In the genomic region with DNA sequence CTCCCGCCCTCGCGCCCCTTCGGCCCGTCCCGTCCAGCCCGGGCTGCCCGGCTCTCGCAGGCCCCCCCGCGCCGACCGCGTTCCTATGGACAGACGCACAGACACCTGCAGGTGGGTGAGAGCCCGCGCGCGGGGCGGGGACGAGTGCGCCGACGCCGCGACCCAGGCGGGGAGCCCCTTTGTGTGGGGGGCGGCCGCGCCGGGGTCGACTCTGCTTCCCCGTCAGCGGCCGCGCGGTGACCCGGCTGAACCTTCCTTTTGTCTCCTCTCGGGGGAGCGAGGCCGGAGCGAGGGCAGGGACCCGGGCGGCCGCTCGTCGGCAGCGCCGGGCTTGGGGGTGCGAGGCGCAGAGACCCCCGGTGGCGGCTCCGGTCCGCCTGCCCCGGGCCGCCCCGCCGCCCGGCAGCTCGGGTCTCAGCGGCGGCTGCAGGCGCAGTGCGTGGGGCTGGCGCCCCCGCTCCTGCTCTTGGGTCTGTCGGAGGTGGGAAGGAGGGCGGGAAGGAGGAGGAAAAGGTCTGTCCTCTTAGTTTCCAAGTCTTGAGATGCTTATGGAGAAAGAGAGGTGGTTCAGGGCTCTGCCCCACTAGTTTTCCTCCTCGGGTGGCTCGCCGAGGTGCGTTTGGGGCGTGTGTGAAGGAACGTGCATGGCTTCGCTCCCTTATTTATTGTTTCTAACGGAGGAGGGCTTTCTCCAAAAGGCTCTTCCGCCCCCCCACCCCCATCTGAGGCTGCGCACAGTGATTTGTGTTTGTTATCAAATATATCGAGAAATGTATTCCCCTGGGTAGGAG, we compare ENCODE assay signal across 1 cellular context.
A peak's percentile ranks its signal among the peaks of the same experiment; 100 is the strongest.
TF ChIP-seq lines count a peak whose summit lies in the region.

No MANE protein-coding gene starts in this region.

TF ChIP-seq in HepG2, 621 proteins besides CTCF, POLR2A, EP300 and RAD21 (continued from another document):
- TF ChIP-seq, protein P1, sequence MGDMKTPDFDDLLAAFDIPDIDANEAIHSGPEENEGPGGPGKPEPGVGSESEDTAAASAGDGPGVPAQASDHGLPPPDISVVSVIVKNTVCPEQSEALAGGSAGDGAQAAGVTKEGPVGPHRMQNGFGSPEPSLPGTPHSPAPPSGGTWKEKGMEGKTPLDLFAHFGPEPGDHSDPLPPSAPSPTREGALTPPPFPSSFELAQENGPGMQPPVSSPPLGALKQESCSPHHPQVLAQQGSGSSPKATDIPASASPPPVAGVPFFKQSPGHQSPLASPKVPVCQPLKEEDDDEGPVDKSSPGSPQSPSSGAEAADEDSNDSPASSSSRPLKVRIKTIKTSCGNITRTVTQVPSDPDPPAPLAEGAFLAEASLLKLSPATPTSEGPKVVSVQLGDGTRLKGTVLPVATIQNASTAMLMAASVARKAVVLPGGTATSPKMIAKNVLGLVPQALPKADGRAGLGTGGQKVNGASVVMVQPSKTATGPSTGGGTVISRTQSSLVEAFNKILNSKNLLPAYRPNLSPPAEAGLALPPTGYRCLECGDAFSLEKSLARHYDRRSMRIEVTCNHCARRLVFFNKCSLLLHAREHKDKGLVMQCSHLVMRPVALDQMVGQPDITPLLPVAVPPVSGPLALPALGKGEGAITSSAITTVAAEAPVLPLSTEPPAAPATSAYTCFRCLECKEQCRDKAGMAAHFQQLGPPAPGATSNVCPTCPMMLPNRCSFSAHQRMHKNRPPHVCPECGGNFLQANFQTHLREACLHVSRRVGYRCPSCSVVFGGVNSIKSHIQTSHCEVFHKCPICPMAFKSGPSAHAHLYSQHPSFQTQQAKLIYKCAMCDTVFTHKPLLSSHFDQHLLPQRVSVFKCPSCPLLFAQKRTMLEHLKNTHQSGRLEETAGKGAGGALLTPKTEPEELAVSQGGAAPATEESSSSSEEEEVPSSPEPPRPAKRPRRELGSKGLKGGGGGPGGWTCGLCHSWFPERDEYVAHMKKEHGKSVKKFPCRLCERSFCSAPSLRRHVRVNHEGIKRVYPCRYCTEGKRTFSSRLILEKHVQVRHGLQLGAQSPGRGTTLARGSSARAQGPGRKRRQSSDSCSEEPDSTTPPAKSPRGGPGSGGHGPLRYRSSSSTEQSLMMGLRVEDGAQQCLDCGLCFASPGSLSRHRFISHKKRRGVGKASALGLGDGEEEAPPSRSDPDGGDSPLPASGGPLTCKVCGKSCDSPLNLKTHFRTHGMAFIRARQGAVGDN (CRISPR knock-in tag; IDR thresholded peaks at IDR 0.05), result peak; percentile 54; the same call in 1 of the 2 replicates
- TF ChIP-seq, protein P2, sequence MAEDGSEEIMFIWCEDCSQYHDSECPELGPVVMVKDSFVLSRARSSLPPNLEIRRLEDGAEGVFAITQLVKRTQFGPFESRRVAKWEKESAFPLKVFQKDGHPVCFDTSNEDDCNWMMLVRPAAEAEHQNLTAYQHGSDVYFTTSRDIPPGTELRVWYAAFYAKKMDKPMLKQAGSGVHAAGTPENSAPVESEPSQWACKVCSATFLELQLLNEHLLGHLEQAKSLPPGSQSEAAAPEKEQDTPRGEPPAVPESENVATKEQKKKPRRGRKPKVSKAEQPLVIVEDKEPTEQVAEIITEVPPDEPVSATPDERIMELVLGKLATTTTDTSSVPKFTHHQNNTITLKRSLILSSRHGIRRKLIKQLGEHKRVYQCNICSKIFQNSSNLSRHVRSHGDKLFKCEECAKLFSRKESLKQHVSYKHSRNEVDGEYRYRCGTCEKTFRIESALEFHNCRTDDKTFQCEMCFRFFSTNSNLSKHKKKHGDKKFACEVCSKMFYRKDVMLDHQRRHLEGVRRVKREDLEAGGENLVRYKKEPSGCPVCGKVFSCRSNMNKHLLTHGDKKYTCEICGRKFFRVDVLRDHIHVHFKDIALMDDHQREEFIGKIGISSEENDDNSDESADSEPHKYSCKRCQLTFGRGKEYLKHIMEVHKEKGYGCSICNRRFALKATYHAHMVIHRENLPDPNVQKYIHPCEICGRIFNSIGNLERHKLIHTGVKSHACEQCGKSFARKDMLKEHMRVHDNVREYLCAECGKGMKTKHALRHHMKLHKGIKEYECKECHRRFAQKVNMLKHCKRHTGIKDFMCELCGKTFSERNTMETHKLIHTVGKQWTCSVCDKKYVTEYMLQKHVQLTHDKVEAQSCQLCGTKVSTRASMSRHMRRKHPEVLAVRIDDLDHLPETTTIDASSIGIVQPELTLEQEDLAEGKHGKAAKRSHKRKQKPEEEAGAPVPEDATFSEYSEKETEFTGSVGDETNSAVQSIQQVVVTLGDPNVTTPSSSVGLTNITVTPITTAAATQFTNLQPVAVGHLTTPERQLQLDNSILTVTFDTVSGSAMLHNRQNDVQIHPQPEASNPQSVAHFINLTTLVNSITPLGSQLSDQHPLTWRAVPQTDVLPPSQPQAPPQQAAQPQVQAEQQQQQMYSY (CRISPR knock-in tag; IDR thresholded peaks at IDR 0.05), result no peak
- TF ChIP-seq, protein P3, sequence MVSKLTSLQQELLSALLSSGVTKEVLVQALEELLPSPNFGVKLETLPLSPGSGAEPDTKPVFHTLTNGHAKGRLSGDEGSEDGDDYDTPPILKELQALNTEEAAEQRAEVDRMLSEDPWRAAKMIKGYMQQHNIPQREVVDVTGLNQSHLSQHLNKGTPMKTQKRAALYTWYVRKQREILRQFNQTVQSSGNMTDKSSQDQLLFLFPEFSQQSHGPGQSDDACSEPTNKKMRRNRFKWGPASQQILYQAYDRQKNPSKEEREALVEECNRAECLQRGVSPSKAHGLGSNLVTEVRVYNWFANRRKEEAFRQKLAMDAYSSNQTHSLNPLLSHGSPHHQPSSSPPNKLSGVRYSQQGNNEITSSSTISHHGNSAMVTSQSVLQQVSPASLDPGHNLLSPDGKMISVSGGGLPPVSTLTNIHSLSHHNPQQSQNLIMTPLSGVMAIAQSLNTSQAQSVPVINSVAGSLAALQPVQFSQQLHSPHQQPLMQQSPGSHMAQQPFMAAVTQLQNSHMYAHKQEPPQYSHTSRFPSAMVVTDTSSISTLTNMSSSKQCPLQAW (CRISPR knock-in tag; IDR thresholded peaks at IDR 0.05), result no peak
- peak; percentile 31; the same call in 1 of the 2 replicates for TF ChIP-seq REL (CRISPR knock-in tag; conservative IDR thresholded peaks at IDR 0.05)
- TF ChIP-seq ZNF34 (CRISPR knock-in tag; IDR thresholded peaks at IDR 0.05; ENCODE audit: borderline replicate concordance), result no peak
- TF ChIP-seq, protein P4, sequence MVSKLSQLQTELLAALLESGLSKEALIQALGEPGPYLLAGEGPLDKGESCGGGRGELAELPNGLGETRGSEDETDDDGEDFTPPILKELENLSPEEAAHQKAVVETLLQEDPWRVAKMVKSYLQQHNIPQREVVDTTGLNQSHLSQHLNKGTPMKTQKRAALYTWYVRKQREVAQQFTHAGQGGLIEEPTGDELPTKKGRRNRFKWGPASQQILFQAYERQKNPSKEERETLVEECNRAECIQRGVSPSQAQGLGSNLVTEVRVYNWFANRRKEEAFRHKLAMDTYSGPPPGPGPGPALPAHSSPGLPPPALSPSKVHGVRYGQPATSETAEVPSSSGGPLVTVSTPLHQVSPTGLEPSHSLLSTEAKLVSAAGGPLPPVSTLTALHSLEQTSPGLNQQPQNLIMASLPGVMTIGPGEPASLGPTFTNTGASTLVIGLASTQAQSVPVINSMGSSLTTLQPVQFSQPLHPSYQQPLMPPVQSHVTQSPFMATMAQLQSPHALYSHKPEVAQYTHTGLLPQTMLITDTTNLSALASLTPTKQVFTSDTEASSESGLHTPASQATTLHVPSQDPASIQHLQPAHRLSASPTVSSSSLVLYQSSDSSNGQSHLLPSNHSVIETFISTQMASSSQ (IDR thresholded peaks at IDR 0.05; ENCODE audit: low read depth), result no peak
- TF ChIP-seq, protein P4 (CRISPR knock-in tag; IDR thresholded peaks at IDR 0.05; ENCODE audit: borderline replicate concordance), result no peak
- TF ChIP-seq, protein P5, sequence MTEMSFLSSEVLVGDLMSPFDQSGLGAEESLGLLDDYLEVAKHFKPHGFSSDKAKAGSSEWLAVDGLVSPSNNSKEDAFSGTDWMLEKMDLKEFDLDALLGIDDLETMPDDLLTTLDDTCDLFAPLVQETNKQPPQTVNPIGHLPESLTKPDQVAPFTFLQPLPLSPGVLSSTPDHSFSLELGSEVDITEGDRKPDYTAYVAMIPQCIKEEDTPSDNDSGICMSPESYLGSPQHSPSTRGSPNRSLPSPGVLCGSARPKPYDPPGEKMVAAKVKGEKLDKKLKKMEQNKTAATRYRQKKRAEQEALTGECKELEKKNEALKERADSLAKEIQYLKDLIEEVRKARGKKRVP (CRISPR knock-in tag; IDR thresholded peaks at IDR 0.05), result peak in 1 of 2 experiments; percentile 26; a peak in 1 of 4 replicates
